ENCODE assay signal across 10 cellular contexts in genomic region chr10:22437620-22438588, GRCh38.
A peak's percentile ranks its signal among the peaks of the same experiment; 100 is the strongest.
DNase-seq lines count a peak whose midpoint lies in the region; ATAC-seq, FAIRE-seq and TF ChIP-seq lines count a peak whose summit lies in the region.
"Had no signal": no experiment of that assay in that cellular context is flagged by ENCODE, and none has a peak within 500 bp of the region (broad histone marks: within the 10 kb centered on the region; RNA-seq: fewer than 3 reads in every experiment).

No MANE protein-coding gene starts in this region.

- DNase-seq in DMS53 treated with DMSO at 0.1 percent for 48 hours (lab: John Stamatoyannopoulos, UW; ENCODE audit: unreplicated experiment): peak; percentile 34
- no peak for DNase-seq in DMS53 (lab: John Stamatoyannopoulos, UW)
- DNase-seq in H54 (ENCODE audit: insufficient read length, low spot score): peak; percentile 30
- peak; percentile 7 for DNase-seq in MM.1S
- DNase-seq in body of pancreas: peak in 1 of 4 donors; percentile 10
- peak; percentile 20 for DNase-seq in stimulated activated CD8-positive, alpha-beta memory T cell treated with anti-CD3 and anti-CD28 coated beads, Interleukin-4, amount 100 ng/mL, for 24 hours (ENCODE audit: low read depth)
- no peak for DNase-seq in NCI-H226

- intact Hi-C loops in body of pancreas (cut with DNase I): no loop called here

- TF ChIP-seq CTCF in MM.1S (IDR thresholded peaks at IDR 0.05; ENCODE audit: low read length): no peak
- TF ChIP-seq CTCF in body of pancreas (IDR thresholded peaks at IDR 0.05): no peak

- H3K9me2 ChIP-seq in MM.1S (replicated peaks; ENCODE audit: insufficient read depth, low read length): no peaks in the 10 kb centered on the region

- peak overlapping the region; percentile 97 for H2AFZ ChIP-seq in MM.1S (ENCODE audit: low read length)

- peak; percentile 10 for ATAC-seq in body of pancreas

- peaks cover 7% of the 10 kb centered on the region; the same call in 1 of the 2 replicates for H3K4me1 ChIP-seq in MM.1S (ENCODE audit: low read length)
- peaks cover 16% of the 10 kb centered on the region for H3K4me1 ChIP-seq in body of pancreas

- H3K27me3 ChIP-seq in MM.1S (replicated peaks; ENCODE audit: insufficient read depth, low read length): no peaks in the 10 kb centered on the region
- no peaks in the 10 kb centered on the region for H3K27me3 ChIP-seq in body of pancreas
- H3K27me3 ChIP-seq in layer of hippocampus (ENCODE audit: control insufficient read depth, insufficient read depth, low read length): no peaks in the 10 kb centered on the region

- no peaks in the 10 kb centered on the region for H3K36me3 ChIP-seq in MM.1S (replicated peaks; ENCODE audit: insufficient read depth, low read length)
- no peaks in the 10 kb centered on the region for H3K36me3 ChIP-seq in body of pancreas (replicated peaks in 1 of 2; ENCODE audit: insufficient read depth in 1 of 2, low read depth in 2 of 2)

- H3K79me2 ChIP-seq in MM.1S (ENCODE audit: low read length): no peaks in the 10 kb centered on the region

- H4K20me1 ChIP-seq in MM.1S (ENCODE audit: insufficient read depth, low read length): no peaks in the 10 kb centered on the region

- peaks cover 21% of the 10 kb centered on the region for H3F3A ChIP-seq in MM.1S (ENCODE audit: insufficient read depth, low read length)

- H3K27ac ChIP-seq in MM.1S (ENCODE audit: low read length) (peak overlapping the region; percentile 83), body of pancreas (peak overlapping the region; percentile 75 to 94 (median 89)), layer of hippocampus (ENCODE audit: low read depth, low read length) (peak overlapping the region; percentile 92)

- peak overlapping the region; percentile 77 for H3K4me2 ChIP-seq in MM.1S (ENCODE audit: low read depth, low read length)

- H3K4me3 ChIP-seq in MM.1S (ENCODE audit: low read length): peak overlapping the region; percentile 75
- peak overlapping the region; percentile 16 to 54 for H3K4me3 ChIP-seq in body of pancreas

- no peaks in the 10 kb centered on the region for H3K9me3 ChIP-seq in MM.1S (replicated peaks; ENCODE audit: insufficient read depth, low read length)
- no peaks in the 10 kb centered on the region for H3K9me3 ChIP-seq in body of pancreas

- peak overlapping the region; percentile 79 for H3K9ac ChIP-seq in MM.1S (ENCODE audit: low read length)

- 0 out of 2 replicates have a peak, but pooled peaks have one; percentile 18 for TF ChIP-seq POLR2A in H54 (IDR thresholded peaks at IDR 0.05; ENCODE audit: low read depth, low read length)
- no peak for TF ChIP-seq POLR2A in body of pancreas (IDR thresholded peaks at IDR 0.05)

- no peak for FAIRE-seq in H54 (lab: Jason Lieb, UNC)
- FAIRE-seq: A204.1, colon had no signal

- WGBS in body of pancreas, 2 donors: 5 to 13% methylated on average over 22 to 27 of the region's 27 CpGs

Comparison
In these comparisons a context has a peak if more than half of its experiments do, and no peak if none do; other contexts are left out.
1. DNase-seq: peak in DMS53 treated with DMSO at 0.1 percent for 48 hours (single experiment), H54 (single experiment), MM.1S (single experiment) and stimulated activated CD8-positive, alpha-beta memory T cell treated with anti-CD3 and anti-CD28 coated beads, Interleukin-4, amount 100 ng/mL, for 24 hours (single experiment); none in DMS53 (single experiment) and NCI-H226 (single experiment).
2. Peak in every context shown above with its lines, with median percentiles within 50 percentile points of each other: H3K27ac ChIP-seq.